Comparison of ENCODE assay signal across 35 cellular contexts in the genomic region with DNA sequence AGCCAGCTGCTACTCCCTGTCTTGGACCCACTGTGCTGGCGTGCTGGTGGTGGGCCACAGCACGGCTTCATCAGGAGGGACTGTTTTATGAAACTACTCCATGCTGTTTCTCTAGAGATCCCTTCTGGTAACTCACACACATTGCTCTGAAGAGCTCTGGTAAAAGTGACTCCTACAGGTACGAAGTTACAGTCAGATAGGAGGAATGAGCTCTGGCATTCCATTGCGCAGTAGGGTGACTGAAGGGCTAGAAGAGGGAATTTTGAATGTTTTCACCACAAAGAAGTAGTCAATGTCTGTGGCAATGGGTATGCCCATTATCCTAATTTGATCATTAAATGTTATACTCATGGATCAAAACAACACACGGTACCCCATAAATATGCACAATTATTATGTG. TPM values are rescaled to one million over a fixed set of nuclear protein-coding genes. Genes with fewer than 3 reads are reported as not detected.
"Had no signal": no experiment of that assay in that cellular context is flagged by ENCODE, and none has a peak within 500 bp of the region (broad histone marks: within the 10 kb centered on the region; RNA-seq: fewer than 3 reads in every experiment).

No MANE protein-coding gene starts in this region.

- DNase-seq: activated CD4-positive, alpha-beta T cell treated with anti-CD3 and anti-CD28 coated beads for 48 hours; activated CD4-positive, alpha-beta T cell treated with anti-CD3 and anti-CD28 coated beads, Interleukin-2, amount 50 U/mL, for 48 hours; activated CD8-positive, alpha-beta memory T cell treated with anti-CD3 and anti-CD28 coated beads for 24 hours; activated effector memory CD4-positive, alpha-beta T cell treated with anti-CD3 and anti-CD28 coated beads, Interleukin-2, amount 50 U/mL, for 16 hours; activated naive CD4-positive, alpha-beta T cell treated with anti-CD3 and anti-CD28 coated beads for 36 hours; activated naive CD8-positive, alpha-beta T cell treated with anti-CD3 and anti-CD28 coated beads for 36 hours; activated T-cell treated with anti-CD3 and anti-CD28 coated beads, Interleukin-2, amount 50 U/mL, for 1 hour; aorta; caudate nucleus; esophagus squamous epithelium; foreskin melanocyte; heart right ventricle; islet precursor cell; left ventricle myocardium inferior; naive B cell; posterior cingulate gyrus; stimulated activated CD4-positive, alpha-beta T cell treated with anti-CD3 and anti-CD28 coated beads, Interleukin-4, amount 100 ng/mL, for 24 hours; T-helper 9 cell; WERI-Rb-1 had no signal

- ATAC-seq: activated CD4-positive, CD25-positive, alpha-beta regulatory T cell treated with anti-CD3 and anti-CD28 coated beads, Interleukin-2, amount 50 U/mL, for 24 hours; stimulated activated effector memory CD8-positive, alpha-beta T cell treated with anti-CD3 and anti-CD28 coated beads, Interleukin-12 subunit alpha, Interleukin-12 subunit beta, amount 100 ng/mL, for 72 hours had no signal

- H3K4me3 Mint-ChIP-seq: activated naive CD4-positive, alpha-beta T cell treated with anti-CD3 and anti-CD28 coated beads for 36 hours; activated naive CD8-positive, alpha-beta T cell treated with anti-CD3 and anti-CD28 coated beads for 36 hours; activated T-helper 1 cell treated with anti-CD3 and anti-CD28 coated beads, Interleukin-12 subunit alpha, Interleukin-12 subunit beta, Interleukin-2, Interleukin-4 antibody, amounts not matched to agents 30 ng/mL and 10 ng/mL and 1 ng/mL, durations not matched to agents 14 hours and 24 hours and 36 hours; naive B cell; stimulated activated effector memory CD8-positive, alpha-beta T cell treated with anti-CD3 and anti-CD28 coated beads, Interleukin-12 subunit alpha, Interleukin-12 subunit beta, amount 100 ng/mL, for 72 hours; stimulated activated naive CD8-positive, alpha-beta T cell treated with anti-CD3 and anti-CD28 coated beads, Interleukin-15, Interleukin-2, amounts not matched to agents 100 ng/mL and 50 ng/mL, for 24 hours; T-helper 1 cell treated with Interleukin-12 subunit alpha and Interleukin-12 subunit beta and Interleukin-4 antibody, amounts not matched to agents 30 μg/mL and 1 μg/mL, for 36 hours had no signal

- H3K4me3 ChIP-seq: adrenal gland, heart right ventricle, left ventricle myocardium inferior, thoracic aorta, vagina had no signal

- H3K27ac Mint-ChIP-seq: activated naive CD4-positive, alpha-beta T cell treated with anti-CD3 and anti-CD28 coated beads for 36 hours; activated naive CD8-positive, alpha-beta T cell treated with anti-CD3 and anti-CD28 coated beads for 36 hours; activated T-helper 1 cell treated with anti-CD3 and anti-CD28 coated beads, Interleukin-12 subunit alpha, Interleukin-12 subunit beta, Interleukin-2, Interleukin-4 antibody, amounts not matched to agents 30 ng/mL and 10 ng/mL and 1 ng/mL, durations not matched to agents 14 hours and 24 hours and 36 hours; stimulated activated effector memory CD8-positive, alpha-beta T cell treated with anti-CD3 and anti-CD28 coated beads, Interleukin-12 subunit alpha, Interleukin-12 subunit beta, amount 100 ng/mL, for 72 hours; stimulated activated naive CD8-positive, alpha-beta T cell treated with anti-CD3 and anti-CD28 coated beads, Interleukin-15, Interleukin-2, amounts not matched to agents 100 ng/mL and 50 ng/mL, for 24 hours; T-helper 1 cell treated with Interleukin-12 subunit alpha and Interleukin-12 subunit beta and Interleukin-4 antibody, amounts not matched to agents 30 μg/mL and 1 μg/mL, for 36 hours; type B pancreatic cell had no signal

- H3K27me3 ChIP-seq: adrenal gland, esophagus squamous epithelium, vagina had no signal

- H3K4me1 ChIP-seq: adrenal gland, left ventricle myocardium inferior, vagina had no signal

- H3K9me3 ChIP-seq: adrenal gland, esophagus squamous epithelium, heart right ventricle, left ventricle myocardium inferior, thoracic aorta, vagina had no signal

- H3K9me3 Mint-ChIP-seq: activated naive CD4-positive, alpha-beta T cell treated with anti-CD3 and anti-CD28 coated beads for 36 hours; activated naive CD8-positive, alpha-beta T cell treated with anti-CD3 and anti-CD28 coated beads for 36 hours; activated T-helper 1 cell treated with anti-CD3 and anti-CD28 coated beads, Interleukin-12 subunit alpha, Interleukin-12 subunit beta, Interleukin-2, Interleukin-4 antibody, amounts not matched to agents 30 ng/mL and 10 ng/mL and 1 ng/mL, durations not matched to agents 14 hours and 24 hours and 36 hours; brain; naive B cell; stimulated activated effector memory CD8-positive, alpha-beta T cell treated with anti-CD3 and anti-CD28 coated beads, Interleukin-12 subunit alpha, Interleukin-12 subunit beta, amount 100 ng/mL, for 72 hours; stimulated activated naive CD8-positive, alpha-beta T cell treated with anti-CD3 and anti-CD28 coated beads, Interleukin-15, Interleukin-2, amounts not matched to agents 100 ng/mL and 50 ng/mL, for 24 hours; T-helper 1 cell treated with Interleukin-12 subunit alpha and Interleukin-12 subunit beta and Interleukin-4 antibody, amounts not matched to agents 30 μg/mL and 1 μg/mL, for 36 hours; type B pancreatic cell had no signal

- H3K36me3 ChIP-seq: adrenal gland, esophagus squamous epithelium, heart right ventricle, left ventricle myocardium inferior, thoracic aorta, vagina, WERI-Rb-1 had no signal

- H3K27ac ChIP-seq: adrenal gland, heart right ventricle, left ventricle myocardium inferior, thoracic aorta, vagina, WERI-Rb-1 had no signal

- H3K36me3 Mint-ChIP-seq: activated naive CD8-positive, alpha-beta T cell treated with anti-CD3 and anti-CD28 coated beads for 36 hours; brain; naive B cell; stimulated activated effector memory CD8-positive, alpha-beta T cell treated with anti-CD3 and anti-CD28 coated beads, Interleukin-12 subunit alpha, Interleukin-12 subunit beta, amount 100 ng/mL, for 72 hours; type B pancreatic cell had no signal

- H3K4me1 Mint-ChIP-seq: activated naive CD8-positive, alpha-beta T cell treated with anti-CD3 and anti-CD28 coated beads for 36 hours had no signal

RNA-seq across cellular contexts. Expression of a gene that starts 0.6 kb away (rescaled TPM):
- total RNA-seq: activated naive CD4-positive, alpha-beta T cell treated with anti-CD3 and anti-CD28 coated beads for 36 hours; activated naive CD8-positive, alpha-beta T cell treated with anti-CD3 and anti-CD28 coated beads for 36 hours; activated T-helper 1 cell treated with anti-CD3 and anti-CD28 coated beads, Interleukin-12 subunit alpha, Interleukin-12 subunit beta, Interleukin-2, Interleukin-4 antibody, amounts not matched to agents 30 ng/mL and 10 ng/mL and 1 ng/mL, durations not matched to agents 14 hours and 24 hours and 36 hours; chondrocyte; glomerular endothelial cell; left ventricle myocardium inferior; lung microvascular endothelial cell; sciatic nerve; subcutaneous adipose tissue; thoracic aorta; vagina had no signal
- polyA plus RNA-seq: aorta, heart right ventricle, neural cell had no signal
